ENCODE assay signal across 11 cellular contexts in the genomic region with DNA sequence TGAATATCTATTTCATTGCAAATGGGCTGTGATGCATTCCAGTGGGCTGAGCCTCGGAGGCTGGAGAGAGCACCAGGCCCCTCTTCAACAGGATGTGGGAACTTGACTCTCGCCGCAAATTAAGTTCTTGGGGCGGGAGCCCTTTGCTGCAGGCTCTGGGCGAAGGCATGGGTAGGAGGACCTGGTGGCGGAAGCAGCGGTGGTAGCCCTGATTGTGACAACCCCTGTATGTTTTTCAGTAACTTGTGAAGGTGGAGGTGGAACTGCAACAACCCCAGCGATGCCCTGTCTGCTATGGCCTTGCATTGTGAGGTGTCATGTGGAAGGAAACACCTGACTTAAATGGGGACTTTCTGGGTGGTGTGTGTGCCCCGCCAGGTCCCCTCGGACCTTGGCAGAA. TPM values are rescaled to one million over a fixed set of nuclear protein-coding genes. Genes with fewer than 3 reads are reported as not detected.
DNase-seq lines count a peak whose midpoint lies in the region; ATAC-seq and TF ChIP-seq lines count a peak whose summit lies in the region.
"Had no signal": no experiment of that assay in that cellular context is flagged by ENCODE, and none has a peak within 500 bp of the region (broad histone marks: within the 10 kb centered on the region; RNA-seq: fewer than 3 reads in every experiment).

No MANE protein-coding gene starts in this region.

- H3K9me3 Mint-ChIP-seq in activated B cell treated with CpG ODN at 0.5 μM for 24 hours: no peaks in the 10 kb centered on the region
- H3K9me3 Mint-ChIP-seq in activated naive CD8-positive, alpha-beta T cell treated with anti-CD3 and anti-CD28 coated beads, Interleukin-2, amount 50 U/mL, for 24 hours: no peaks in the 10 kb centered on the region

- H3K36me3 Mint-ChIP-seq in activated B cell treated with CpG ODN at 0.5 μM for 24 hours (ENCODE audit: low read depth): no peaks in the 10 kb centered on the region
- no peaks in the 10 kb centered on the region for H3K36me3 Mint-ChIP-seq in activated naive CD8-positive, alpha-beta T cell treated with anti-CD3 and anti-CD28 coated beads, Interleukin-2, amount 50 U/mL, for 24 hours (ENCODE audit: low read depth)

- no peak overlapping the region for H3K27ac Mint-ChIP-seq in activated B cell treated with CpG ODN at 0.5 μM for 24 hours
- peak overlapping the region; percentile 95 for H3K27ac Mint-ChIP-seq in activated naive CD8-positive, alpha-beta T cell treated with anti-CD3 and anti-CD28 coated beads, Interleukin-2, amount 50 U/mL, for 24 hours

- H3K4me1 Mint-ChIP-seq in activated B cell treated with CpG ODN at 0.5 μM for 24 hours: peaks cover 14% of the 10 kb centered on the region
- peaks cover 98% of the 10 kb centered on the region for H3K4me1 Mint-ChIP-seq in activated naive CD8-positive, alpha-beta T cell treated with anti-CD3 and anti-CD28 coated beads, Interleukin-2, amount 50 U/mL, for 24 hours

- POLR2A ChIA-PET in activated B cell treated with CpG ODN at 0.5 μM for 24 hours (lab: Charles Lee): no interaction called here

- ATAC-seq in HG02610 (IDR thresholded peaks at IDR 0.05; ENCODE audit: unreplicated experiment): peak; percentile 47
- peak; percentile 37 for ATAC-seq in activated B cell treated with CpG ODN at 0.5 μM for 24 hours (ENCODE audit: low read depth)
- ATAC-seq in activated naive CD8-positive, alpha-beta T cell treated with anti-CD3 and anti-CD28 coated beads, Interleukin-2, amount 50 U/mL, for 24 hours: peak; percentile 83
- ATAC-seq in GM18517 (IDR thresholded peaks at IDR 0.05; ENCODE audit: unreplicated experiment): no peak

- DNase-seq in activated B cell treated with CpG ODN at 0.5 μM for 24 hours (no peak), mesenteric fat pad (ENCODE audit: low spot score) (no peak), dorsolateral prefrontal cortex (no peak), NCI-H774 (lab: John Stamatoyannopoulos, UW) (no peak)
- peak; percentile 76 for DNase-seq in activated naive CD8-positive, alpha-beta T cell treated with anti-CD3 and anti-CD28 coated beads, Interleukin-2, amount 50 U/mL, for 24 hours
- DNase-seq in stimulated activated CD8-positive, alpha-beta memory T cell treated with anti-CD3 and anti-CD28 coated beads, Interleukin-2, amount 100 ng/mL, for 48 hours (ENCODE audit: low read depth in 2 of 2): peak; percentile 61 to 63

- no peak overlapping the region for H3K27ac ChIP-seq in dorsolateral prefrontal cortex
- H3K27ac ChIP-seq: ascending aorta, KMS-11, thoracic aorta had no signal

- H3K4me3 ChIP-seq in dorsolateral prefrontal cortex: no peak overlapping the region
- H3K4me3 ChIP-seq: ascending aorta, thoracic aorta had no signal

- CTCF ChIA-PET in activated B cell treated with CpG ODN at 0.5 μM for 24 hours (lab: Charles Lee): no interaction called here

- H3K27me3 ChIP-seq in dorsolateral prefrontal cortex: peaks cover 0 to 8% (median 0%) of the 10 kb centered on the region in 45 donors
- H3K27me3 ChIP-seq: ascending aorta had no signal

- peak overlapping the region; percentile 46 for H3K4me3 Mint-ChIP-seq in activated B cell treated with CpG ODN at 0.5 μM for 24 hours
- H3K4me3 Mint-ChIP-seq in activated naive CD8-positive, alpha-beta T cell treated with anti-CD3 and anti-CD28 coated beads, Interleukin-2, amount 50 U/mL, for 24 hours: peak overlapping the region; percentile 75

- TF ChIP-seq CTCF in activated B cell treated with CpG ODN at 0.5 μM for 24 hours (IDR thresholded peaks at IDR 0.05): no peak
- no peak for TF ChIP-seq CTCF in dorsolateral prefrontal cortex (IDR thresholded peaks at IDR 0.05 in 54 of 56, conservative IDR thresholded peaks at IDR 0.05 in 2 of 56; ENCODE audit: low read depth in 1 of 56, partially characterized antibody in 56 of 56)

- peaks cover 9% of the 10 kb centered on the region for H3K27me3 Mint-ChIP-seq in activated B cell treated with CpG ODN at 0.5 μM for 24 hours
- H3K27me3 Mint-ChIP-seq in activated naive CD8-positive, alpha-beta T cell treated with anti-CD3 and anti-CD28 coated beads, Interleukin-2, amount 50 U/mL, for 24 hours: no peaks in the 10 kb centered on the region

- intact Hi-C loops in activated B cell treated with CpG ODN at 0.5 μM for 24 hours (cut with micrococcal nuclease) (loop anchor here (10.0 kb wide), 1 partner anchor 215 kb away; no protein-coding TSS in a partner anchor), dorsolateral prefrontal cortex (cut with DNase I) (loop anchor here (10.0 kb wide), 2 partner anchors 215 to 335 kb away; no protein-coding TSS in a partner anchor)

RNA-seq across cellular contexts. Expression of gene FYB1, which starts 9.4 kb away (rescaled TPM):
- 0.55 and 0.56 TPM in 2 replicates for total RNA-seq in activated B cell treated with CpG ODN at 0.5 μM for 24 hours
- 27.8 TPM for total RNA-seq in mesenteric fat pad
- 10 to 100 TPM in 81 of 120 experiments, 1 to 10 TPM in 39; 2.2 to 46.5 (median 12.0) TPM for total RNA-seq in dorsolateral prefrontal cortex

Comparison
In these comparisons a context has a peak if more than half of its experiments do, and no peak if none do; other contexts are left out.
1. DNase-seq: peak in activated naive CD8-positive, alpha-beta T cell treated with anti-CD3 and anti-CD28 coated beads, Interleukin-2, amount 50 U/mL, for 24 hours (single experiment) and stimulated activated CD8-positive, alpha-beta memory T cell treated with anti-CD3 and anti-CD28 coated beads, Interleukin-2, amount 100 ng/mL, for 48 hours (2 of 2); none in activated B cell treated with CpG ODN at 0.5 μM for 24 hours (single experiment), mesenteric fat pad (single experiment), dorsolateral prefrontal cortex (0 of 10) and NCI-H774 (single experiment).